ENCODE assay signal across 9 cellular contexts in genomic region chr14:71554959-71555612, GRCh38.
A peak's percentile ranks its signal among the peaks of the same experiment; 100 is the strongest.
DNase-seq lines count a peak whose midpoint lies in the region; ATAC-seq, FAIRE-seq and TF ChIP-seq lines count a peak whose summit lies in the region.
"Had no signal": no experiment of that assay in that cellular context is flagged by ENCODE, and none has a peak within 500 bp of the region (broad histone marks: within the 10 kb centered on the region; RNA-seq: fewer than 3 reads in every experiment).

No MANE protein-coding gene starts in this region.

- no peak overlapping the region for H3K9ac ChIP-seq in keratinocyte (ENCODE audit: control insufficient read depth, extremely low read depth, insufficient read depth, low read length)
- no peak overlapping the region for H3K9ac ChIP-seq in Karpas-422 (ENCODE audit: low read length)
- no peak overlapping the region for H3K9ac ChIP-seq in mammary epithelial cell (ENCODE audit: insufficient read depth, low read length)

- H2AFZ ChIP-seq in keratinocyte (ENCODE audit: control insufficient read depth, low read length) (no peak overlapping the region), Karpas-422 (ENCODE audit: low read length) (no peak overlapping the region), mammary epithelial cell (ENCODE audit: low read depth, low read length) (no peak overlapping the region)

- no peak for TF ChIP-seq CTCF in keratinocyte (optimal IDR thresholded peaks at IDR 0.05 in 1 of 3, IDR thresholded peaks at IDR 0.05 in 1 of 3, conservative IDR thresholded peaks at IDR 0.05 in 1 of 3; ENCODE audit: extremely low read depth in 1 of 3, insufficient read depth in 2 of 3, low read length in 3 of 3)
- TF ChIP-seq CTCF in mammary epithelial cell (conservative IDR thresholded peaks at IDR 0.05 in 1 of 2, IDR thresholded peaks at IDR 0.05 in 1 of 2; ENCODE audit: extremely low read depth in 1 of 2, insufficient read depth in 1 of 2, low read depth in 1 of 2, low read length in 2 of 2), result no peak

- peaks cover 3% of the 10 kb centered on the region for H3K4me1 ChIP-seq in keratinocyte (ENCODE audit: control insufficient read depth, extremely low read depth, insufficient read depth, low read length)
- H3K4me1 ChIP-seq in Karpas-422 (ENCODE audit: low read length), result no peaks in the 10 kb centered on the region
- no peaks in the 10 kb centered on the region for H3K4me1 ChIP-seq in mammary epithelial cell (ENCODE audit: insufficient read depth, low read length)

- H3K9me1 ChIP-seq in keratinocyte (ENCODE audit: control insufficient read depth, extremely low read depth, insufficient read depth, low read length), result no peaks in the 10 kb centered on the region

- no peaks in the 10 kb centered on the region for H3K9me2 ChIP-seq in Karpas-422 (replicated peaks; ENCODE audit: insufficient read depth, low read length)

- H3K36me3 ChIP-seq in keratinocyte (ENCODE audit: control insufficient read depth in 2 of 2, extremely low read depth in 1 of 2, insufficient read depth in 2 of 2, low read length in 2 of 2) (peaks cover 0 to 2% of the 10 kb centered on the region in 2 experiments), Karpas-422 (ENCODE audit: insufficient read depth, low read length) (no peaks in the 10 kb centered on the region), mammary epithelial cell (ENCODE audit: insufficient read depth, low read length) (no peaks in the 10 kb centered on the region)
- H3K36me3 ChIP-seq: esophagus muscularis mucosa had no signal

- 83% methylated on average over 2 of the region's 2 CpGs for WGBS in mammary epithelial cell (ENCODE audit: low coverage, missing lambda C conversion rate)

- CTCF ChIA-PET in mammary epithelial cell (lab: Charles Lee; ENCODE audit: low non-redundant PET), result no interaction called here

- no peaks in the 10 kb centered on the region for H3K9me3 ChIP-seq in keratinocyte (ENCODE audit: control insufficient read depth, low read depth, low read length)
- no peaks in the 10 kb centered on the region for H3K9me3 ChIP-seq in Karpas-422 (ENCODE audit: low read length)
- no peaks in the 10 kb centered on the region for H3K9me3 ChIP-seq in mammary epithelial cell (replicated peaks; ENCODE audit: insufficient read depth, low read length)
- H3K9me3 ChIP-seq: esophagus muscularis mucosa had no signal

- DNase-seq in keratinocyte (ENCODE audit: low read depth, low spot score) (no peak), midbrain (lab: John Stamatoyannopoulos, UW) (no peak), Karpas-422 (no peak), NCI-H748 (lab: John Stamatoyannopoulos, UW; ENCODE audit: unreplicated experiment) (no peak), mammary epithelial cell (no peak)

- intact Hi-C loops in mammary epithelial cell (cut with micrococcal nuclease), result no loop called here

- ATAC-seq in GM18498 (IDR thresholded peaks at IDR 0.05; ENCODE audit: unreplicated experiment) (peak; percentile 21), GM21576 (IDR thresholded peaks at IDR 0.05; ENCODE audit: unreplicated experiment) (peak; percentile 25), HG03571 (IDR thresholded peaks at IDR 0.05; ENCODE audit: unreplicated experiment) (peak; percentile 13)

- H4K20me1 ChIP-seq in keratinocyte (ENCODE audit: control insufficient read depth, extremely low read depth, insufficient read depth, low read length), result no peaks in the 10 kb centered on the region
- H4K20me1 ChIP-seq in Karpas-422 (ENCODE audit: insufficient read depth, low read depth, low read length), result 0 out of 2 replicates have a peak, but pooled peaks cover 4% of the 10 kb centered on the region
- no peaks in the 10 kb centered on the region for H4K20me1 ChIP-seq in mammary epithelial cell (ENCODE audit: insufficient read depth, low read length)

- H3K27me3 ChIP-seq in keratinocyte (ENCODE audit: control insufficient read depth, extremely low read depth, insufficient read depth, low read length) (no peaks in the 10 kb centered on the region), Karpas-422 (ENCODE audit: low read length) (no peaks in the 10 kb centered on the region), mammary epithelial cell (ENCODE audit: insufficient read depth, low read length) (no peaks in the 10 kb centered on the region)
- H3K27me3 ChIP-seq: esophagus muscularis mucosa had no signal

- no peak overlapping the region for H3K4me3 ChIP-seq in keratinocyte (ENCODE audit: control insufficient read depth in 2 of 3, extremely low read depth in 1 of 3, insufficient read depth in 2 of 3, low read depth in 1 of 3, low read length in 3 of 3)
- H3K4me3 ChIP-seq in Karpas-422 (ENCODE audit: low read length), result no peak overlapping the region
- no peak overlapping the region for H3K4me3 ChIP-seq in mammary epithelial cell (replicated peaks in 1 of 3; ENCODE audit: insufficient read depth in 1 of 3, low read depth in 2 of 3, low read length in 3 of 3)
- H3K4me3 ChIP-seq: esophagus muscularis mucosa had no signal

- H3K27ac ChIP-seq in keratinocyte (ENCODE audit: control insufficient read depth, insufficient read depth, low read length) (peak overlapping the region; percentile 55), Karpas-422 (ENCODE audit: low read length) (no peak overlapping the region), mammary epithelial cell (ENCODE audit: insufficient read depth, low read depth, low read length) (no peak overlapping the region)
- H3K27ac ChIP-seq: esophagus muscularis mucosa had no signal

- no peak for FAIRE-seq in keratinocyte (lab: Jason Lieb, UNC)

- in situ Hi-C loops in mammary epithelial cell (cut with MboI; ENCODE audit: low sequenced_read_pairs in 2 of 2), result no loop called here

- H3K4me2 ChIP-seq in keratinocyte (ENCODE audit: control insufficient read depth, extremely low read depth, insufficient read depth, low read depth, low read length), result no peak overlapping the region
- no peak overlapping the region for H3K4me2 ChIP-seq in Karpas-422 (ENCODE audit: low read depth, low read length, poor library complexity, severe bottlenecking)
- no peak overlapping the region for H3K4me2 ChIP-seq in mammary epithelial cell (ENCODE audit: insufficient read depth, low read depth, low read length)

- dilution Hi-C loops in keratinocyte (cut with MboI; ENCODE audit: extremely low pct_ligation_motif_present, low sequenced_read_pairs), result no loop called here
- dilution Hi-C loops in mammary epithelial cell (cut with HindIII; ENCODE audit: low sequenced_read_pairs), result no loop called here

- H3K79me2 ChIP-seq in keratinocyte (ENCODE audit: control insufficient read depth, insufficient read depth, low read length), result no peaks in the 10 kb centered on the region
- H3K79me2 ChIP-seq in Karpas-422 (ENCODE audit: low read length), result no peaks in the 10 kb centered on the region
- H3K79me2 ChIP-seq in mammary epithelial cell (ENCODE audit: insufficient read depth, low read length), result peaks cover 21% of the 10 kb centered on the region

- BruUV-seq in mammary epithelial cell (replicated peaks; lab: Mats Ljungman, UMichigan), result no TSS peak
